In the genomic region with DNA sequence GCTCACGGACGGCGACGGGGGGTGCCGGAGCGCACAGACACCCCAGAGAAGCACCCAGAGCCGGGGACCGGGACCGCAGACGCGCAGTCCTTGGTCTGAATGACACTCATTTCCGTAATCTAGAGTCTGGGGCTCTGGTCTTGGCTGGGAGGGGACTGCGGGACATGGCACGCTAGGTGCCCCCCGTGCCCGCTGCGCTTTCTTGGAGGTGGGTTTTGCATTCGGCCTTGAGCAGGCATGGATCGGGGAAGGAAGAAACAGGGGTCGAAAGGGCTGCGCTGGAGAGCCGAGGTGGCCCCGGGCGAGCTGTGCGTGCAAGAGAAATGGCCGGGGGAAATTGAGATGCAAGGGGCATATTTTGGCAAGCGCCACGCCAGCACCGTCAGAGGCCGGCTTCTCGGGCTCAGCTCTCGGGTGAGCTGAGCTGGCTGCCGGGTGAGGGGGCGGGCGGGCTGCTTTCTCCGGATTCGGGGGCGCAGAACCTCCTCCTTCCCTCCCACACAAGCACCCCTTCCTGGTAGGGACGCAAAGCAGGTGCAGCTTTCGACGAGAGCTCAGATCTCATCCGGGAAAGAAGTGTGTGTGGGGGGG, we compare ENCODE assay signal across 9 cellular contexts. TPM values are rescaled to one million over a fixed set of nuclear protein-coding genes. Genes with fewer than 3 reads are reported as not detected.
DNase-seq lines count a peak whose midpoint lies in the region; ATAC-seq and TF ChIP-seq lines count a peak whose summit lies in the region.
"Had no signal": no experiment of that assay in that cellular context is flagged by ENCODE, and none has a peak within 500 bp of the region (broad histone marks: within the 10 kb centered on the region; RNA-seq: fewer than 3 reads in every experiment).

No MANE protein-coding gene starts in this region.

- POLR2A ChIA-PET in activated CD4-positive, alpha-beta memory T cell treated with anti-CD3 and anti-CD28 coated beads, Interleukin-2, amount 10 ng/mL, durations not matched to agents 7 days and 5 days (lab: Charles Lee), result no interaction called here

- CTCF ChIA-PET in activated CD4-positive, alpha-beta memory T cell treated with anti-CD3 and anti-CD28 coated beads, Interleukin-2, amount 10 ng/mL, durations not matched to agents 7 days and 5 days (lab: Charles Lee), result interaction anchor here (0.7 to 1.1 kb wide), 3 partner anchors 17 to 193 kb away, joined by 3 to 4 read pairs (median 4); no protein-coding TSS in a partner anchor

- H3K27ac ChIP-seq in GM23248, result no peak overlapping the region
- H3K27ac ChIP-seq in skin epidermis, result peak overlapping the region in 2 of 21 experiments; percentile 54 to 70
- H3K27ac ChIP-seq in gastroesophageal sphincter, result peak overlapping the region in 1 of 4 donors; percentile 25

- no peaks in the 10 kb centered on the region for H3K9me3 Mint-ChIP-seq in activated CD4-positive, alpha-beta memory T cell treated with anti-CD3 and anti-CD28 coated beads, Interleukin-2, amount 10 ng/mL, durations not matched to agents 7 days and 5 days

- H2AFZ ChIP-seq in GM23248, result no peak overlapping the region; the same call in 1 of the 2 replicates

- H3K36me3 ChIP-seq in GM23248 (ENCODE audit: low read depth) (no peaks in the 10 kb centered on the region), gastroesophageal sphincter (no peaks in the 10 kb centered on the region)

- H3K4me3 ChIP-seq in GM23248 (peak overlapping the region; percentile 19), skin epidermis (peak overlapping the region in 4 of 7 experiments; percentile 8 to 43 (median 33)), gastroesophageal sphincter (peak overlapping the region in 1 of 2 donors; percentile 52)

- ATAC-seq in gastroesophageal sphincter, result no peak
- ATAC-seq in GM18873 (IDR thresholded peaks at IDR 0.05; ENCODE audit: low FRiP score, unreplicated experiment), result no peak

- peaks cover 17% of the 10 kb centered on the region for H3K4me1 Mint-ChIP-seq in activated CD4-positive, alpha-beta memory T cell treated with anti-CD3 and anti-CD28 coated beads, Interleukin-2, amount 10 ng/mL, durations not matched to agents 7 days and 5 days

- in situ Hi-C loops in GM23248 (cut with MboI), result loop anchor here (25.0 kb wide), 1 partner anchor 180 kb away; no protein-coding TSS in a partner anchor

- H3K27me3 Mint-ChIP-seq in activated CD4-positive, alpha-beta memory T cell treated with anti-CD3 and anti-CD28 coated beads, Interleukin-2, amount 10 ng/mL, durations not matched to agents 7 days and 5 days, result peaks cover 65% of the 10 kb centered on the region

- no peak overlapping the region for H3K9ac ChIP-seq in GM23248

- no peak for TF ChIP-seq CTCF in gastroesophageal sphincter (IDR thresholded peaks at IDR 0.05)

- no peaks in the 10 kb centered on the region for H3K9me2 ChIP-seq in GM23248 (ENCODE audit: insufficient read depth)

- 3% methylated on average over 31 to 42 of the region's 42 CpGs for WGBS in GM23248 (ENCODE audit: low coverage in 1 of 2, low lambda C conversion rate in 2 of 2, missing lambda C conversion rate in 2 of 2), 2 experiments
- 0% methylated on average over 1 of the region's 42 CpGs; no CpG with 5 or more reads in 1 of the 2 donors for WGBS in gastroesophageal sphincter (ENCODE audit: low coverage in 1 of 2), 2 donors

- H3K4me3 Mint-ChIP-seq in activated CD4-positive, alpha-beta memory T cell treated with anti-CD3 and anti-CD28 coated beads, Interleukin-2, amount 10 ng/mL, durations not matched to agents 7 days and 5 days, result peak overlapping the region; percentile 64

- no peaks in the 10 kb centered on the region for H4K20me1 ChIP-seq in GM23248 (ENCODE audit: insufficient read depth)

- H3K9me3 ChIP-seq in GM23248 (ENCODE audit: low read depth), result no peaks in the 10 kb centered on the region
- H3K9me3 ChIP-seq in gastroesophageal sphincter, result no peaks in the 10 kb centered on the region

- no peaks in the 10 kb centered on the region for H3K36me3 Mint-ChIP-seq in activated CD4-positive, alpha-beta memory T cell treated with anti-CD3 and anti-CD28 coated beads, Interleukin-2, amount 10 ng/mL, durations not matched to agents 7 days and 5 days (ENCODE audit: low read depth)

- TF ChIP-seq EP300 in gastroesophageal sphincter (IDR thresholded peaks at IDR 0.05), result no peak

- no peak overlapping the region for H3K27ac Mint-ChIP-seq in activated CD4-positive, alpha-beta memory T cell treated with anti-CD3 and anti-CD28 coated beads, Interleukin-2, amount 10 ng/mL, durations not matched to agents 7 days and 5 days

- no peaks in the 10 kb centered on the region for H3K79me2 ChIP-seq in GM23248 (ENCODE audit: insufficient read depth)

- TF ChIP-seq POLR2A in gastroesophageal sphincter (IDR thresholded peaks at IDR 0.05), result no peak

- no peaks in the 10 kb centered on the region for H3F3A ChIP-seq in GM23248 (ENCODE audit: insufficient read depth)

- DNase-seq in GM23248 (peak; percentile 16), hippocampal formation (lab: John Stamatoyannopoulos, UW) (peak; percentile 28 to 39), OCI-M1 (lab: John Stamatoyannopoulos, UW) (no peak), GF-D8 (lab: John Stamatoyannopoulos, UW) (no peak)
- no peak for DNase-seq in activated CD4-positive, alpha-beta memory T cell treated with anti-CD3 and anti-CD28 coated beads, Interleukin-2, amount 10 ng/mL, durations not matched to agents 7 days and 5 days

- peaks cover 56% of the 10 kb centered on the region for H3K27me3 ChIP-seq in GM23248 (replicated peaks; ENCODE audit: insufficient read depth)
- peaks cover 88% of the 10 kb centered on the region for H3K27me3 ChIP-seq in gastroesophageal sphincter

- peak overlapping the region; percentile 47 for H3K4me2 ChIP-seq in GM23248 (ENCODE audit: unreplicated experiment)

- H3K4me1 ChIP-seq in GM23248 (ENCODE audit: insufficient read depth) (no peaks in the 10 kb centered on the region), gastroesophageal sphincter (peaks cover 0 to 34% (median 16%) of the 10 kb centered on the region in 3 donors)

RNA-seq across cellular contexts. Expression of a gene that starts 0.9 kb away (rescaled TPM):
- total RNA-seq in GM23248 (2014; rRNA removed; shearing (Covaris generic)), result not detected in 2 replicates
- polyA plus RNA-seq in GM23248 (2016; fragmentation: Nextera tagmentation; extraction: Ambion mirVana), result not detected in 2 replicates
- not detected for total RNA-seq in activated CD4-positive, alpha-beta memory T cell treated with anti-CD3 and anti-CD28 coated beads, Interleukin-2, amount 10 ng/mL, durations not matched to agents 7 days and 5 days
- total RNA-seq in gastroesophageal sphincter, result 1 to 10 TPM in 3 of 4 donors, under 1 TPM in 1; 0.47 to 4.3 (median 1.5) TPM
- total RNA-seq: bronchial epithelial cell had no signal

Comparison
In these comparisons a context has a peak if more than half of its experiments do, and no peak if none do; other contexts are left out.
1. DNase-seq: peak in GM23248 (single experiment) and hippocampal formation (2 of 2); none in activated CD4-positive, alpha-beta memory T cell treated with anti-CD3 and anti-CD28 coated beads, Interleukin-2, amount 10 ng/mL, durations not matched to agents 7 days and 5 days (single experiment), OCI-M1 (single experiment) and GF-D8 (single experiment).